8 cellular contexts compared by ENCODE assay signal in the genomic region with DNA sequence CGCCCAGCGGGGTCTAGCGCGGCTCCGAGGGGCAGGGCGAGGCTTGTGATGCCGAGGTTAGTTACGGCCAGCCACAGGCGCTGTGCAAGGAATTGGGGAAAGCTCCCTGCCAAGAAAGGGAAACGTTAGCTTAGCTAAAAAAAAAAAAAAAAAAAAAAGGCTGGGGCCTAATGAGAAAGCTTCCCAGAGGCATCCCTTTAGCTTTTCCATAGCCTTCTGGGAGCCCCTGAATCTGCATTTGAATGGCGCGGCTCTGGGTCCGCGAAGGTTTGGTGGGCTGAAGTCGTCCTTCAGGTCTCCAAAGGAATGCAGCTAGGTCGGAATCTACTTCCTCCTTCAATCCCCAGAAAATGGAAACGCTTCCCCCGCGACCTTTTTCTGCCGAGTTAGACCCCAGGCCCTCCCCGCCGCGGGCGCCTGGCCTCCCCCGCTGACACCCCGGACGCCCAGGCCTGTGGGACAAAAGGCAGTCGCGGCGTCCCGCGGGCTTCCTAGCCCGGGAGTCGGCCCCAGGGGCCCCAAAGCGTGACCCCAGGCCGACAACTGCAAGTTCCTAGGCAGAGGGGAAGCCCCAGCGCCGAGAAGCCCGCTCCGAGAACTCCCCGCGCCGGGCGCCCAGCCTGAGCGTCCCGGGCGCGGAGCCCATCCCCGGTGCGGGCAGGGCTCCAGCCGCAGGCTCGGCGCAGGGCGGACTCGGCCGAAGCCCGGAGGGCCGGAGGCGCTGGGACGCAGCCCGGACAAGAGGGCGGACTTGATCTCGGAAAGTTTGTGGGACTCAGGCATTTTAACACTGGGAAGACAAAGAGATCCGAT. TPM values are rescaled to one million over a fixed set of nuclear protein-coding genes. Genes with fewer than 3 reads are reported as not detected.
DNase-seq lines count a peak whose midpoint lies in the region; ATAC-seq and TF ChIP-seq lines count a peak whose summit lies in the region.

No MANE protein-coding gene starts in this region.

- peak overlapping the region; percentile 84 for H3K4me3 ChIP-seq in lung

- H3K36me3 ChIP-seq in lung (ENCODE audit: control insufficient read depth in 2 of 2, insufficient read depth in 2 of 2, low read length in 2 of 2): no peaks in the 10 kb centered on the region

- peaks cover 15% of the 10 kb centered on the region for H3K4me1 Mint-ChIP-seq in type B pancreatic cell (ENCODE audit: unreplicated experiment)

- H3K27ac Mint-ChIP-seq in type B pancreatic cell: peak overlapping the region; percentile 98

- DNase-seq in D341Med (ENCODE audit: low spot score) (peak; percentile 68), M059J (ENCODE audit: low read depth) (peak; percentile 54), ecto neural progenitor cell (ENCODE audit: low spot score) (peak; percentile 76), lung (ENCODE audit: low spot score) (peak; percentile 34), type B pancreatic cell (ENCODE audit: extremely low spot score, unreplicated experiment) (peak; percentile 78), NCI-H2081 (lab: John Stamatoyannopoulos, UW) (no peak), GOT3 (lab: John Stamatoyannopoulos, UW) (no peak)
- DNase-seq in stimulated activated CD4-positive, alpha-beta T cell treated with anti-CD3 and anti-CD28 coated beads, Interleukin-12 subunit alpha, Interleukin-12 subunit beta, amount 100 ng/mL, for 4 hours: no peak

- peaks cover 6% of the 10 kb centered on the region for H3K27me3 Mint-ChIP-seq in type B pancreatic cell

- no peaks in the 10 kb centered on the region for H3K36me3 Mint-ChIP-seq in type B pancreatic cell

- 1% methylated on average over 61 to 64 of the region's 64 CpGs for WGBS in lung, 2 donors

- H3K4me3 Mint-ChIP-seq in type B pancreatic cell: peak overlapping the region; percentile 100

- H3K4me1 ChIP-seq in lung (ENCODE audit: control insufficient read depth in 2 of 2, insufficient read depth in 2 of 2, low read length in 2 of 2): peaks cover 0 to 3% of the 10 kb centered on the region in 2 donors

- TF ChIP-seq CTCF in lung (IDR thresholded peaks at IDR 0.05; ENCODE audit: control extremely low read depth, extremely low read depth) (no peak), type B pancreatic cell (conservative IDR thresholded peaks at IDR 0.05) (no peak)

- peak overlapping the region; percentile 94 to 96 for H3K27ac ChIP-seq in lung (ENCODE audit: low read depth in 1 of 2, low read length in 1 of 2)

- ATAC-seq in lung (ENCODE audit: insufficient read depth, low FRiP score): peak; percentile 32

- no peaks in the 10 kb centered on the region for H3K9me3 Mint-ChIP-seq in type B pancreatic cell

- peaks cover 0 to 3% of the 10 kb centered on the region in 2 donors for H3K9me3 ChIP-seq in lung (ENCODE audit: control insufficient read depth in 2 of 2, insufficient read depth in 1 of 2, low read length in 1 of 2)

- H3K27me3 ChIP-seq in lung (ENCODE audit: control insufficient read depth, insufficient read depth): no peaks in the 10 kb centered on the region

RNA-seq across cellular contexts. Expression of a gene that starts 0.6 kb away (rescaled TPM):
- 67.0 and 112 TPM in 2 replicates for total RNA-seq in M059J (2014; rRNA removed; shearing (Covaris generic))
- 100 to 1,000 TPM; 122 to 318 TPM for total RNA-seq in lung
- polyA plus RNA-seq in lung: 10 to 100 TPM; 19.4 to 22.5 TPM
- 188 and 197 TPM in 2 replicates for total RNA-seq in type B pancreatic cell (ENCODE audit: low replicate concordance)

Comparison
In these comparisons a context has a peak if more than half of its experiments do, and no peak if none do; other contexts are left out.
1. DNase-seq: peak in D341Med (single experiment), M059J (single experiment), ecto neural progenitor cell (single experiment), lung (single experiment) and type B pancreatic cell (single experiment); none in NCI-H2081 (0 of 2), stimulated activated CD4-positive, alpha-beta T cell treated with anti-CD3 and anti-CD28 coated beads, Interleukin-12 subunit alpha, Interleukin-12 subunit beta, amount 100 ng/mL, for 4 hours (single experiment) and GOT3 (single experiment).